ENCODE assay signal across 7 cellular contexts in genomic region chr5:60724126-60724525, GRCh38.
"Had no signal": no experiment of that assay in that cellular context is flagged by ENCODE, and none has a peak within 500 bp of the region (broad histone marks: within the 10 kb centered on the region; RNA-seq: fewer than 3 reads in every experiment).

No MANE protein-coding gene starts in this region.

- H3K4me3 ChIP-seq: GM23248 had no signal

- H2AFZ ChIP-seq: GM23248 had no signal

- ATAC-seq: HCT116, HepG2 had no signal

- H3K27ac ChIP-seq: GM23248, HL-60 had no signal

- H3K9ac ChIP-seq: GM23248 had no signal

- DNase-seq: GM23248, H9, HFFc6, KBM-7 had no signal
